Comparison of ENCODE assay signal across 32 cellular contexts in genomic region chr16:4704913-4705312, GRCh38. TPM values are rescaled to one million over a fixed set of nuclear protein-coding genes. Genes with fewer than 3 reads are reported as not detected.
"Had no signal": no experiment of that assay in that cellular context is flagged by ENCODE, and none has a peak within 500 bp of the region (broad histone marks: within the 10 kb centered on the region; RNA-seq: fewer than 3 reads in every experiment).

No MANE protein-coding gene starts in this region.

- FAIRE-seq: bronchial epithelial cell, RCC 7860, TTC549 had no signal

- H3K4me2 ChIP-seq: KMS-11, PC-9 had no signal

- H3K9me3 ChIP-seq: adrenal gland had no signal

- H3K27ac ChIP-seq: adrenal gland, KMS-11, PC-9 had no signal

- H2AFZ ChIP-seq: PC-9 had no signal

- H3K27ac Mint-ChIP-seq: activated CD4-positive, alpha-beta T cell treated with anti-CD3 and anti-CD28 coated beads, Interleukin-2, amount 10 ng/mL, durations not matched to agents 24 days and 14 days; activated naive CD4-positive, alpha-beta T cell treated with anti-CD3 and anti-CD28 coated beads for 36 hours; activated T-helper 1 cell treated with anti-CD3 and anti-CD28 coated beads, Interleukin-12 subunit alpha, Interleukin-12 subunit beta, Interleukin-2, Interleukin-4 antibody, amounts not matched to agents 30 ng/mL and 10 ng/mL and 1 ng/mL, durations not matched to agents 14 hours and 24 hours and 36 hours; brain had no signal

- H3K27me3 Mint-ChIP-seq: activated CD4-positive, alpha-beta T cell treated with anti-CD3 and anti-CD28 coated beads, Interleukin-2, amount 10 ng/mL, durations not matched to agents 24 days and 14 days had no signal

- H3K4me1 ChIP-seq: adrenal gland had no signal

- H3K4me1 Mint-ChIP-seq: brain had no signal

- DNase-seq: activated CD4-positive, alpha-beta T cell treated with anti-CD3 and anti-CD28 coated beads, Interleukin-2, amount 10 ng/mL, durations not matched to agents 24 days and 14 days; activated CD4-positive, alpha-beta T cell treated with anti-CD3 and anti-CD28 coated beads, Interleukin-2, amount 50 U/mL, for 4 hours; activated CD8-positive, alpha-beta memory T cell treated with anti-CD3 and anti-CD28 coated beads, Interleukin-2, amount 50 U/mL, for 4 hours; activated gamma-delta T cell treated with Interleukin-2 at 50 U/mL for 16 hours; activated naive CD4-positive, alpha-beta T cell treated with anti-CD3 and anti-CD28 coated beads for 36 hours; activated T-cell treated with anti-CD3 and anti-CD28 coated beads for 4 hours; activated T-cell treated with anti-CD3 and anti-CD28 coated beads, Interleukin-2, amount 50 U/mL, for 4 hours; adrenal gland; central memory CD4-positive, alpha-beta T cell; MM.1S; MV-4-11; NCI-H1092; NCI-H1436 treated with DMSO at 0.1 percent for 48 hours; NCI-H1694 treated with DMSO at 0.1 percent for 48 hours; NCI-H2029; NCI-H2107; NCI-H2171; NCI-H510A; NCI-H526; NCI-H748 treated with DMSO at 0.1 percent for 48 hours; NK-92 treated with Interleukin-12 subunit alpha and Interleukin-12 subunit beta, amount 100 ng/mL, for 24 hours; PC-9; Right ventricle myocardium superior; SW 1271; T-helper 1 cell had no signal

- H3K9ac ChIP-seq: KMS-11 had no signal

- H3K27me3 ChIP-seq: adrenal gland had no signal

- H3K4me3 ChIP-seq: adrenal gland, PC-9 had no signal

- H3K9me3 Mint-ChIP-seq: activated CD4-positive, alpha-beta T cell treated with anti-CD3 and anti-CD28 coated beads, Interleukin-2, amount 10 ng/mL, durations not matched to agents 24 days and 14 days; activated naive CD4-positive, alpha-beta T cell treated with anti-CD3 and anti-CD28 coated beads for 36 hours; activated naive CD4-positive, alpha-beta T cell treated with anti-CD3 and anti-CD28 coated beads, Interleukin-2, amount 50 U/mL, for 72 hours; activated T-cell treated with anti-CD3 and anti-CD28 coated beads, Interleukin-2, amount 50 U/mL, for 4 hours; activated T-helper 1 cell treated with anti-CD3 and anti-CD28 coated beads, Interleukin-12 subunit alpha, Interleukin-12 subunit beta, Interleukin-2, Interleukin-4 antibody, amounts not matched to agents 30 ng/mL and 10 ng/mL and 1 ng/mL, durations not matched to agents 14 hours and 24 hours and 36 hours; brain had no signal

- H3K4me3 Mint-ChIP-seq: activated CD4-positive, alpha-beta T cell treated with anti-CD3 and anti-CD28 coated beads, Interleukin-2, amount 10 ng/mL, durations not matched to agents 24 days and 14 days; activated naive CD4-positive, alpha-beta T cell treated with anti-CD3 and anti-CD28 coated beads for 36 hours; activated T-cell treated with anti-CD3 and anti-CD28 coated beads, Interleukin-2, amount 50 U/mL, for 4 hours; activated T-helper 1 cell treated with anti-CD3 and anti-CD28 coated beads, Interleukin-12 subunit alpha, Interleukin-12 subunit beta, Interleukin-2, Interleukin-4 antibody, amounts not matched to agents 30 ng/mL and 10 ng/mL and 1 ng/mL, durations not matched to agents 14 hours and 24 hours and 36 hours; brain had no signal

- ATAC-seq: activated naive CD4-positive, alpha-beta T cell treated with anti-CD3 and anti-CD28 coated beads, Interleukin-2, amount 50 U/mL, for 72 hours; activated T-cell treated with anti-CD3 and anti-CD28 coated beads, Interleukin-2, amount 50 U/mL, for 4 hours had no signal

RNA-seq across cellular contexts. Expression of gene DNAAF8, which starts 29.4 kb away (rescaled TPM):
- total RNA-seq: activated CD4-positive, alpha-beta T cell treated with anti-CD3 and anti-CD28 coated beads, Interleukin-2, amount 10 ng/mL, durations not matched to agents 24 days and 14 days; activated T-helper 1 cell treated with anti-CD3 and anti-CD28 coated beads, Interleukin-12 subunit alpha, Interleukin-12 subunit beta, Interleukin-2, Interleukin-4 antibody, amounts not matched to agents 30 ng/mL and 10 ng/mL and 1 ng/mL, durations not matched to agents 14 hours and 24 hours and 36 hours had no signal
